In the genomic region with DNA sequence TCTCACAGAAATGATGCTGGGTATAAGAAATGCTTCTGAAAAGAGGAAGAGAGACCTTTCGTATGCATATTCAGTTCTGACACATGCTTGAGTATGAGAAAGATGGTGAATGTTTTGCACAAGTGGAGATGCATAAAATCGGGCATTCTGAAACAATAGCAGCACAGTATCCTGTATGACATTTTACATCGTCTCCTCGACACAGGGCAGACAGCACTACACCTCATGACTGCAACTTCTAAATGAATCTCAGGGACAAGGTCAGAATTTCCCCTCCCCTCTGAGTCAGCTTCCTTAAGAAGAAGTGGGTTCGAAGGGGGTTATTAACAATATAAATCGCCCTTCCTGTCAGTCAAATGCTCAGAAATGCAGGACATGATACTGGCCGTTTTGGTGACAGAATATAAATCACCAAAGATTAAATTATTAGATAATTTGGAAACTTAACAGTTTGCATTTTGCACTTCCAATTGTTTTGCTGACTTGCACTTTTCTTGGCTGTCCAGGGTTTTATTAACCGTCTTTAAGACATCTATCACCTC, we compare ENCODE assay signal across 13 cellular contexts. TPM values are rescaled to one million over a fixed set of nuclear protein-coding genes. Genes with fewer than 3 reads are reported as not detected.
DNase-seq lines count a peak whose midpoint lies in the region; ATAC-seq lines count a peak whose summit lies in the region.
"Had no signal": no experiment of that assay in that cellular context is flagged by ENCODE, and none has a peak within 500 bp of the region (broad histone marks: within the 10 kb centered on the region; RNA-seq: fewer than 3 reads in every experiment).

No MANE protein-coding gene starts in this region.

- peak; percentile 88 for ATAC-seq in GM18870 (IDR thresholded peaks at IDR 0.05; ENCODE audit: unreplicated experiment)
- ATAC-seq in GM21723 (IDR thresholded peaks at IDR 0.05; ENCODE audit: unreplicated experiment) = peak; percentile 91
- ATAC-seq in HG03442 (IDR thresholded peaks at IDR 0.05; ENCODE audit: unreplicated experiment) = peak; percentile 92
- ATAC-seq in naive B cell (ENCODE audit: low read depth in 2 of 2) = peak; percentile 48 to 61
- ATAC-seq in GM21825 (IDR thresholded peaks at IDR 0.05; ENCODE audit: unreplicated experiment) = no peak
- no peak for ATAC-seq in HG03571 (IDR thresholded peaks at IDR 0.05; ENCODE audit: unreplicated experiment)

- H3K27me3 Mint-ChIP-seq in naive B cell = no peaks in the 10 kb centered on the region
- H3K27me3 Mint-ChIP-seq: stimulated activated naive CD8-positive, alpha-beta T cell treated with anti-CD3 and anti-CD28 coated beads, Interleukin-15, Interleukin-2, amounts not matched to agents 100 ng/mL and 50 ng/mL, for 24 hours had no signal

- no peak overlapping the region for H3K4me3 Mint-ChIP-seq in naive B cell
- H3K4me3 Mint-ChIP-seq: H9; T-helper 2 cell treated with Interferon-gamma antibody and Interleukin-4, amounts not matched to agents 5 μg/mL and 100 μg/mL, for 36 hours had no signal

- peaks cover 13 to 22% (median 14%) of the 10 kb centered on the region in 3 donors for H3K4me1 Mint-ChIP-seq in naive B cell

- no peaks in the 10 kb centered on the region for H3K36me3 Mint-ChIP-seq in naive B cell

- H3K9me3 Mint-ChIP-seq in naive B cell = no peaks in the 10 kb centered on the region
- H3K9me3 Mint-ChIP-seq: H9; stimulated activated naive CD8-positive, alpha-beta T cell treated with anti-CD3 and anti-CD28 coated beads, Interleukin-15, Interleukin-2, amounts not matched to agents 100 ng/mL and 50 ng/mL, for 24 hours; T-helper 2 cell treated with Interferon-gamma antibody and Interleukin-4, amounts not matched to agents 5 μg/mL and 100 μg/mL, for 36 hours had no signal

- DNase-seq in naive B cell = no peak
- no peak for DNase-seq in middle frontal gyrus (ENCODE audit: extremely low spot score, low spot score)
- DNase-seq: DMS79; H9; MM.1S; stimulated activated CD4-positive, alpha-beta T cell treated with anti-CD3 and anti-CD28 coated beads, Interleukin-12 subunit alpha, Interleukin-12 subunit beta, amount 100 ng/mL, for 4 hours had no signal

- peak overlapping the region in 1 of 6 donors; percentile 7 for H3K27ac Mint-ChIP-seq in naive B cell
- H3K27ac Mint-ChIP-seq: H9; T-helper 2 cell treated with Interferon-gamma antibody and Interleukin-4, amounts not matched to agents 5 μg/mL and 100 μg/mL, for 36 hours had no signal

RNA-seq across cellular contexts. Expression of a gene that starts 57.1 kb away (rescaled TPM):
- polyA plus RNA-seq in naive B cell (ENCODE audit: low read depth in 6 of 6) = 1 to 10 TPM in 5 of 6 donors, under 1 TPM in 1; 0.41 to 2.2 (median 1.7) TPM

RNA-seq across cellular contexts. Expression of a gene that starts 58.8 kb away (rescaled TPM):
- polyA plus RNA-seq in naive B cell (ENCODE audit: low read depth in 6 of 6) = 10 to 100 TPM; 14.7 to 36.8 (median 22.5) TPM

Comparison
In these comparisons a context has a peak if more than half of its experiments do, and no peak if none do; other contexts are left out.
1. ATAC-seq: peak in GM18870 (single experiment), GM21723 (single experiment), HG03442 (single experiment) and naive B cell (2 of 2); none in GM21825 (single experiment) and HG03571 (single experiment).